ENCODE assay signal across 14 cellular contexts in genomic region chr10:94314913-94315545, GRCh38. TPM values are rescaled to one million over a fixed set of nuclear protein-coding genes. Genes with fewer than 3 reads are reported as not detected.
A peak's percentile ranks its signal among the peaks of the same experiment; 100 is the strongest.
DNase-seq lines count a peak whose midpoint lies in the region; ATAC-seq and TF ChIP-seq lines count a peak whose summit lies in the region.
"Had no signal": no experiment of that assay in that cellular context is flagged by ENCODE, and none has a peak within 500 bp of the region (broad histone marks: within the 10 kb centered on the region; RNA-seq: fewer than 3 reads in every experiment).

No MANE protein-coding gene starts in this region.

- TF ChIP-seq RAD21 in HCT116 (IDR thresholded peaks at IDR 0.05; ENCODE audit: low read depth), result no peak

- TF ChIP-seq CTCF in AG04449 (IDR thresholded peaks at IDR 0.05; ENCODE audit: insufficient read depth, low read length, missing control alignments), result peak; percentile 14
- TF ChIP-seq CTCF in HCT116 (IDR thresholded peaks at IDR 0.05 in 2 of 3, conservative IDR thresholded peaks at IDR 0.05 in 1 of 3; ENCODE audit: borderline replicate concordance in 1 of 3, insufficient read depth in 1 of 3, low read depth in 2 of 3, low read length in 2 of 3), result no peak

- H3K79me2 ChIP-seq in HCT116 (ENCODE audit: insufficient read depth, low read length), result no peaks in the 10 kb centered on the region

- DNase-seq in AG04449 (ENCODE audit: low read depth, low spot score) (no peak), HCT116 (ENCODE audit: low read depth, low spot score) (no peak), brain pericyte (ENCODE audit: low read depth, low spot score) (peak; percentile 79), left kidney (ENCODE audit: low read depth, low spot score) (peak; percentile 19), HT-29 (ENCODE audit: low spot score) (no peak), HuH-7.5 (ENCODE audit: low spot score) (no peak)
- DNase-seq in activated naive CD4-positive, alpha-beta T cell treated with anti-CD3 and anti-CD28 coated beads for 36 hours, result no peak
- DNase-seq: Karpas-422; NCI-H2171; PC-3; stimulated activated naive CD8-positive, alpha-beta T cell treated with anti-CD3 and anti-CD28 coated beads, Interleukin-15, amount 100 ng/mL, for 72 hours had no signal

- intact Hi-C loops in HCT116 (cut with micrococcal nuclease), result no loop called here
- intact Hi-C loops in activated naive CD4-positive, alpha-beta T cell treated with anti-CD3 and anti-CD28 coated beads for 36 hours (cut with micrococcal nuclease), result no loop called here

- no peak overlapping the region for H3K27ac ChIP-seq in HCT116 (ENCODE audit: low read depth, low read length)

- H3K4me2 ChIP-seq in HCT116 (ENCODE audit: low read length), result no peak overlapping the region

- no peak overlapping the region for H3K9ac ChIP-seq in HCT116 (ENCODE audit: low read length)

- peaks cover 9% of the 10 kb centered on the region for H3K27me3 Mint-ChIP-seq in activated naive CD4-positive, alpha-beta T cell treated with anti-CD3 and anti-CD28 coated beads for 36 hours (ENCODE audit: low read depth)

- H3K9me2 ChIP-seq in HCT116 (ENCODE audit: insufficient read depth), result no peaks in the 10 kb centered on the region

- no peaks in the 10 kb centered on the region for H3K27me3 ChIP-seq in HCT116 (ENCODE audit: insufficient read depth, low read length)

- no peaks in the 10 kb centered on the region for H3K4me1 ChIP-seq in HCT116 (ENCODE audit: control insufficient read depth in 1 of 2, insufficient read depth in 2 of 2, low read length in 2 of 2)

- ATAC-seq in HCT116, result 0 out of 2 replicates have a peak, but pooled peaks have one; percentile 40
- ATAC-seq in GM19397 (IDR thresholded peaks at IDR 0.05; ENCODE audit: unreplicated experiment), result no peak
- ATAC-seq: esophagus mucosa; PC-3; stimulated activated naive CD8-positive, alpha-beta T cell treated with anti-CD3 and anti-CD28 coated beads, Interleukin-15, amount 100 ng/mL, for 72 hours had no signal

- H3K9me3 ChIP-seq in HCT116 (ENCODE audit: control insufficient read depth in 1 of 2, insufficient read depth in 1 of 2, low read depth in 1 of 2, low read length in 2 of 2), result no peaks in the 10 kb centered on the region

- no peaks in the 10 kb centered on the region for H4K20me1 ChIP-seq in HCT116 (ENCODE audit: insufficient read depth)

- no peak overlapping the region for H2AFZ ChIP-seq in HCT116 (ENCODE audit: low read depth, low read length, poor library complexity, severe bottlenecking)

- no peaks in the 10 kb centered on the region for H3K4me1 Mint-ChIP-seq in activated naive CD4-positive, alpha-beta T cell treated with anti-CD3 and anti-CD28 coated beads for 36 hours (ENCODE audit: low read depth)
- H3K4me1 Mint-ChIP-seq: central memory CD8-positive, alpha-beta T cell; stimulated activated naive CD8-positive, alpha-beta T cell treated with anti-CD3 and anti-CD28 coated beads, Interleukin-15, amount 100 ng/mL, for 72 hours had no signal

- BruUV-seq in HCT116 (replicated peaks; lab: Mats Ljungman, UMichigan), result no TSS peak

- CTCF ChIA-PET in AG04449 (lab: Yijun Ruan, JAX) (interaction anchor here (0.9 to 11.0 kb wide), 11 partner anchors 9 to 439 kb away, joined by 3 to 209 read pairs (median 4); no protein-coding TSS in a partner anchor), HCT116 (lab: Charles Lee) (interaction anchor here (1.0 to 1.9 kb wide), 2 partner anchors 129 to 494 kb away, joined by 3 to 8 read pairs; no protein-coding TSS in a partner anchor)
- CTCF ChIA-PET in activated naive CD4-positive, alpha-beta T cell treated with anti-CD3 and anti-CD28 coated beads for 36 hours (lab: Charles Lee), result interaction anchor here (0.6 to 1.2 kb wide), 4 partner anchors 10 to 568 kb away, joined by 3 to 7 read pairs (median 4); partner anchors contain the start of gene NOC3L

- H3K9me3 Mint-ChIP-seq in activated naive CD4-positive, alpha-beta T cell treated with anti-CD3 and anti-CD28 coated beads for 36 hours, result no peaks in the 10 kb centered on the region
- H3K9me3 Mint-ChIP-seq: central memory CD8-positive, alpha-beta T cell; stimulated activated naive CD8-positive, alpha-beta T cell treated with anti-CD3 and anti-CD28 coated beads, Interleukin-15, amount 100 ng/mL, for 72 hours had no signal

- H3K4me3 ChIP-seq in AG04449 (ENCODE audit: low read depth, low read length), result no peak overlapping the region
- H3K4me3 ChIP-seq in HCT116 (replicated peaks in 1 of 2; ENCODE audit: low read depth in 1 of 2, low read length in 2 of 2), result no peak overlapping the region

- H3K27ac Mint-ChIP-seq in activated naive CD4-positive, alpha-beta T cell treated with anti-CD3 and anti-CD28 coated beads for 36 hours, result no peak overlapping the region

- H3K4me3 Mint-ChIP-seq in activated naive CD4-positive, alpha-beta T cell treated with anti-CD3 and anti-CD28 coated beads for 36 hours, result no peak overlapping the region
- H3K4me3 Mint-ChIP-seq: central memory CD8-positive, alpha-beta T cell; stimulated activated naive CD8-positive, alpha-beta T cell treated with anti-CD3 and anti-CD28 coated beads, Interleukin-15, amount 100 ng/mL, for 72 hours had no signal

- RAD21 ChIA-PET in HCT116 (lab: Charles Lee; ENCODE audit: low non-redundant PET in 1 of 2, low total read pairs in 2 of 2, uncharacterized antibody in 2 of 2, unreplicated experiment in 2 of 2), result no interaction called here

- no peaks in the 10 kb centered on the region for H3K36me3 ChIP-seq in HCT116 (ENCODE audit: control insufficient read depth in 1 of 2, insufficient read depth in 2 of 2, low read length in 2 of 2)

- POLR2A ChIA-PET in AG04449 (lab: Yijun Ruan, JAX), result no interaction called here
- POLR2A ChIA-PET in HCT116 (lab: Charles Lee), result no interaction called here

- H3K36me3 Mint-ChIP-seq in activated naive CD4-positive, alpha-beta T cell treated with anti-CD3 and anti-CD28 coated beads for 36 hours (ENCODE audit: low read depth), result peaks cover 2% of the 10 kb centered on the region

- TF ChIP-seq POLR2A in HCT116 (IDR thresholded peaks at IDR 0.05; ENCODE audit: borderline replicate concordance, extremely low read depth, insufficient read depth, insufficient read length), result no peak

TF ChIP-seq in HCT116, 20 proteins besides CTCF, POLR2A, EP300 and RAD21 (continues in another document):
- no peak for TF ChIP-seq ELF1 (IDR thresholded peaks at IDR 0.05; ENCODE audit: borderline replicate concordance, low read depth)
- no peak for TF ChIP-seq EZH2phosphoT487 (IDR thresholded peaks at IDR 0.05; ENCODE audit: borderline replicate concordance)
- no peak for TF ChIP-seq ZFX (IDR thresholded peaks at IDR 0.05)
- no peak for TF ChIP-seq MAX (IDR thresholded peaks at IDR 0.05)
- TF ChIP-seq TCF7L2 (IDR thresholded peaks at IDR 0.05; ENCODE audit: borderline replicate concordance, extremely low read depth, insufficient read depth, insufficient read length), result no peak
- no peak for TF ChIP-seq POLR2AphosphoS5 (IDR thresholded peaks at IDR 0.05; ENCODE audit: low read depth, low read length)
- TF ChIP-seq SRF (IDR thresholded peaks at IDR 0.05; ENCODE audit: low read depth), result no peak
- TF ChIP-seq ZBTB33 (IDR thresholded peaks at IDR 0.05; ENCODE audit: extremely low read depth, insufficient replicate concordance, low read length), result no peak
- no peak for TF ChIP-seq CEBPB (IDR thresholded peaks at IDR 0.05; ENCODE audit: low read depth)
- no peak for TF ChIP-seq EZH2 (IDR thresholded peaks at IDR 0.05)
- TF ChIP-seq EGR1 (IDR thresholded peaks at IDR 0.05; ENCODE audit: low read depth), result no peak
- TF ChIP-seq SIN3A (IDR thresholded peaks at IDR 0.05; ENCODE audit: low read depth), result no peak
- no peak for TF ChIP-seq JUND (IDR thresholded peaks at IDR 0.05)
- no peak for TF ChIP-seq SP1 (IDR thresholded peaks at IDR 0.05; ENCODE audit: low read depth)

RNA-seq across cellular contexts. Expression of gene NOC3L, which starts 47.7 kb away (rescaled TPM):
- total RNA-seq in HCT116 (2021; ENCODE audit: unreplicated experiment), result 45.5 TPM
- polyA plus RNA-seq in HCT116 (2012), result 7.5 and 11.8 TPM in 2 replicates
- 10 to 100 TPM; 39.3 to 40.1 TPM for total RNA-seq in activated naive CD4-positive, alpha-beta T cell treated with anti-CD3 and anti-CD28 coated beads for 36 hours
- 7.9 and 8.0 TPM in 2 replicates for total RNA-seq in HT-29 (2014; rRNA removed; shearing (Covaris generic))

Comparison
In these comparisons a context has a peak if more than half of its experiments do, and no peak if none do; other contexts are left out.
1. DNase-seq: peak in brain pericyte (single experiment) and left kidney (single experiment); none in AG04449 (single experiment), HCT116 (single experiment), activated naive CD4-positive, alpha-beta T cell treated with anti-CD3 and anti-CD28 coated beads for 36 hours (single experiment), HT-29 (single experiment) and HuH-7.5 (single experiment).